11 cellular contexts compared by ENCODE assay signal in genomic region chr17:36121099-36121498, GRCh38. TPM values are rescaled to one million over a fixed set of nuclear protein-coding genes. Genes with fewer than 3 reads are reported as not detected.
A peak's percentile ranks its signal among the peaks of the same experiment; 100 is the strongest.
DNase-seq lines count a peak whose midpoint lies in the region; ATAC-seq and TF ChIP-seq lines count a peak whose summit lies in the region.
"Not testable (repeated sequence)": the region's sequence is repeated elsewhere in the genome, so short reads cannot be mapped to it uniquely, and the experiment has no call there.
"Had no signal": no experiment of that assay in that cellular context is flagged by ENCODE, and none has a peak within 500 bp of the region (broad histone marks: within the 10 kb centered on the region; RNA-seq: fewer than 3 reads in every experiment).

No MANE protein-coding gene starts in this region.

- not testable (repeated sequence) for ATAC-seq in activated naive CD8-positive, alpha-beta T cell treated with anti-CD3 and anti-CD28 coated beads, Interleukin-2, amount 50 U/mL, for 24 hours; stimulated activated naive B cell treated with anti-CD40 and anti-IgM and Interleukin-4, amounts not matched to agents 10 μg/mL and 1 μg/mL and 100 μg/mL, for 72 hours (replicated peaks)

- not testable (repeated sequence) for H3K27me3 ChIP-seq in neural progenitor cell

- H3K9me3 Mint-ChIP-seq in activated T-cell treated with anti-CD3 and anti-CD28 coated beads, Interleukin-2, amount 50 U/mL, for 24 hours; activated naive CD8-positive, alpha-beta T cell treated with anti-CD3 and anti-CD28 coated beads, Interleukin-2, amount 50 U/mL, for 24 hours; neural progenitor cell; stimulated activated naive B cell treated with anti-CD40 and anti-IgM and Interleukin-4, amounts not matched to agents 10 μg/mL and 1 μg/mL and 100 μg/mL, for 72 hours: not testable (repeated sequence)

- CTCF ChIA-PET in HEK293 (lab: Yijun Ruan, JAX): interaction anchor here (0.8 to 5.2 kb wide), 7 partner anchors 28 to 152 kb away, joined by 3 to 37 read pairs (median 4); no protein-coding TSS in a partner anchor

- H3K27me3 Mint-ChIP-seq in activated T-cell treated with anti-CD3 and anti-CD28 coated beads, Interleukin-2, amount 50 U/mL, for 24 hours: peaks cover 16% of the 10 kb centered on the region
- peaks cover 15% of the 10 kb centered on the region for H3K27me3 Mint-ChIP-seq in activated naive CD8-positive, alpha-beta T cell treated with anti-CD3 and anti-CD28 coated beads, Interleukin-2, amount 50 U/mL, for 24 hours
- not testable (repeated sequence) for H3K27me3 Mint-ChIP-seq in neural progenitor cell (ENCODE audit: insufficient read depth, low read depth); stimulated activated naive B cell treated with anti-CD40 and anti-IgM and Interleukin-4, amounts not matched to agents 10 μg/mL and 1 μg/mL and 100 μg/mL, for 72 hours

- H3K4me1 ChIP-seq in HEK293 (ENCODE audit: control insufficient read depth, insufficient read depth, low read length): not testable (repeated sequence)
- H3K4me1 ChIP-seq in neural progenitor cell: peaks cover 14% of the 10 kb centered on the region

- H2AFZ ChIP-seq in neural progenitor cell (replicated peaks): not testable (repeated sequence)

- H3K27ac Mint-ChIP-seq in activated T-cell treated with anti-CD3 and anti-CD28 coated beads, Interleukin-2, amount 50 U/mL, for 24 hours: peak overlapping the region; percentile 52
- peak overlapping the region; percentile 5 for H3K27ac Mint-ChIP-seq in activated naive CD8-positive, alpha-beta T cell treated with anti-CD3 and anti-CD28 coated beads, Interleukin-2, amount 50 U/mL, for 24 hours
- H3K27ac Mint-ChIP-seq in neural progenitor cell: not testable (repeated sequence)
- H3K27ac Mint-ChIP-seq in stimulated activated naive B cell treated with anti-CD40 and anti-IgM and Interleukin-4, amounts not matched to agents 10 μg/mL and 1 μg/mL and 100 μg/mL, for 72 hours: peak overlapping the region; percentile 22

- H3K36me3 Mint-ChIP-seq in activated T-cell treated with anti-CD3 and anti-CD28 coated beads, Interleukin-2, amount 50 U/mL, for 24 hours (ENCODE audit: low read depth); activated naive CD8-positive, alpha-beta T cell treated with anti-CD3 and anti-CD28 coated beads, Interleukin-2, amount 50 U/mL, for 24 hours (ENCODE audit: low read depth); neural progenitor cell: not testable (repeated sequence)
- peaks cover 7 to 10% of the 10 kb centered on the region in 2 donors for H3K36me3 Mint-ChIP-seq in stimulated activated naive B cell treated with anti-CD40 and anti-IgM and Interleukin-4, amounts not matched to agents 10 μg/mL and 1 μg/mL and 100 μg/mL, for 72 hours

- H4K20me1 ChIP-seq in neural progenitor cell (ENCODE audit: low read depth): not testable (repeated sequence)

- H3K4me2 ChIP-seq in neural progenitor cell: not testable (repeated sequence)

- not testable (repeated sequence) for H3K27ac ChIP-seq in HEK293 (ENCODE audit: extremely low read depth, low read depth, low read length); neural progenitor cell

- not testable (repeated sequence) for TF ChIP-seq CTCF in HEK293 (tag by site-specific recombination; IDR thresholded peaks at IDR 0.05); neural progenitor cell (IDR thresholded peaks at IDR 0.05)

- H3K36me3 ChIP-seq in HEK293 (ENCODE audit: control insufficient read depth in 2 of 2, insufficient read depth in 1 of 2, low read length in 2 of 2); neural progenitor cell: not testable (repeated sequence)

- not testable (repeated sequence) for DNase-seq in activated T-cell treated with anti-CD3 and anti-CD28 coated beads, Interleukin-2, amount 50 U/mL, for 24 hours; activated naive CD8-positive, alpha-beta T cell treated with anti-CD3 and anti-CD28 coated beads, Interleukin-2, amount 50 U/mL, for 24 hours; neural progenitor cell (ENCODE audit: low spot score); stimulated activated naive B cell treated with anti-CD40 and anti-IgM and Interleukin-4, amounts not matched to agents 10 μg/mL and 1 μg/mL and 100 μg/mL, for 72 hours

- not testable (repeated sequence) for H3K4me3 Mint-ChIP-seq in activated T-cell treated with anti-CD3 and anti-CD28 coated beads, Interleukin-2, amount 50 U/mL, for 24 hours; activated naive CD8-positive, alpha-beta T cell treated with anti-CD3 and anti-CD28 coated beads, Interleukin-2, amount 50 U/mL, for 24 hours; stimulated activated naive B cell treated with anti-CD40 and anti-IgM and Interleukin-4, amounts not matched to agents 10 μg/mL and 1 μg/mL and 100 μg/mL, for 72 hours
- H3K4me3 Mint-ChIP-seq in neural progenitor cell: peak overlapping the region; percentile 44

- H3F3A ChIP-seq in neural progenitor cell (ENCODE audit: low read depth): not testable (repeated sequence)

- not testable (repeated sequence) for H3K4me3 ChIP-seq in HEK293 (ENCODE audit: low read depth, low read length); neural progenitor cell

- POLR2A ChIA-PET in HEK293 (lab: Yijun Ruan, JAX): not testable (repeated sequence)

- H3K4me1 Mint-ChIP-seq in activated T-cell treated with anti-CD3 and anti-CD28 coated beads, Interleukin-2, amount 50 U/mL, for 24 hours (ENCODE audit: low read depth): peaks cover 47% of the 10 kb centered on the region
- H3K4me1 Mint-ChIP-seq in activated naive CD8-positive, alpha-beta T cell treated with anti-CD3 and anti-CD28 coated beads, Interleukin-2, amount 50 U/mL, for 24 hours: peaks cover 44% of the 10 kb centered on the region
- not testable (repeated sequence) for H3K4me1 Mint-ChIP-seq in neural progenitor cell
- peaks cover 30 to 38% of the 10 kb centered on the region in 2 donors for H3K4me1 Mint-ChIP-seq in stimulated activated naive B cell treated with anti-CD40 and anti-IgM and Interleukin-4, amounts not matched to agents 10 μg/mL and 1 μg/mL and 100 μg/mL, for 72 hours

- not testable (repeated sequence) for H3K9me3 ChIP-seq in HEK293 (ENCODE audit: control insufficient read depth, insufficient read depth, low read depth, low read length); neural progenitor cell (ENCODE audit: low read depth)

- H3K9ac ChIP-seq in neural progenitor cell: not testable (repeated sequence)

- not testable (repeated sequence) for H3K79me2 ChIP-seq in neural progenitor cell (ENCODE audit: low read depth)

TF ChIP-seq in HEK293, 187 proteins besides CTCF, POLR2A, EP300 and RAD21:
- TF ChIP-seq ZNF146 (tag by site-specific recombination; IDR thresholded peaks at IDR 0.05): peak; percentile 99
- peak; percentile 69; the same call in 1 of the 2 replicates for TF ChIP-seq ZNF580 (tag by site-specific recombination; IDR thresholded peaks at IDR 0.05)
- 0 out of 2 replicates have a peak, but pooled peaks have one; percentile 23 for TF ChIP-seq ZNF571 (tag by site-specific recombination; IDR thresholded peaks at IDR 0.05)
- TF ChIP-seq, protein P1, sequence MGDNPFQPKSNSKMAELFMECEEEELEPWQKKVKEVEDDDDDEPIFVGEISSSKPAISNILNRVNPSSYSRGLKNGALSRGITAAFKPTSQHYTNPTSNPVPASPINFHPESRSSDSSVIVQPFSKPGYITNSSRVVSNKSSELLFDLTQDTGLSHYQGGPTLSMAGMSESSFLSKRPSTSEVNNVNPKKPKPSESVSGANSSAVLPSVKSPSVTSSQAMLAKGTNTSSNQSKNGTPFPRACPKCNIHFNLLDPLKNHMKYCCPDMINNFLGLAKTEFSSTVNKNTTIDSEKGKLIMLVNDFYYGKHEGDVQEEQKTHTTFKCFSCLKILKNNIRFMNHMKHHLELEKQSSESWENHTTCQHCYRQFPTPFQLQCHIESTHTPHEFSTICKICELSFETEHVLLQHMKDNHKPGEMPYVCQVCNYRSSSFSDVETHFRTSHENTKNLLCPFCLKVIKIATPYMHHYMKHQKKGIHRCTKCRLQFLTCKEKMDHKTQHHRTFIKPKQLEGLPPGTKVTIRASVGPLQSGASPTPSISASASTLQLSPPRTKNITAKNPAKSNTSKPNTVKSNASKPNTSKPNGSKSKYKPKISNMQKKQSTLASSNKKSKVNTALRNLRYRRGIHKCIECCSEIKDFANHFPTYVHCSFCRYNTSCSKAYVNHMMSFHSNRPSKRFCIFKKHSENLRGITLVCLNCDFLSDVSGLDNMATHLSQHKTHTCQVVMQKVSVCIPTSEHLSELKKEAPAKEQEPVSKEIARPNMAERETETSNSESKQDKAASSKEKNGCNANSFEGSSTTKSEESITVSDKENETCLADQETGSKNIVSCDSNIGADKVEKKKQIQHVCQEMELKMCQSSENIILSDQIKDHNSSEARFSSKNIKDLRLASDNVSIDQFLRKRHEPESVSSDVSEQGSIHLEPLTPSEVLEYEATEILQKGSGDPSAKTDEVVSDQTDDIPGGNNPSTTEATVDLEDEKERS (tag by site-specific recombination; IDR thresholded peaks at IDR 0.05): peak; percentile 66; the same call in 1 of the 2 replicates
TF ChIP-seq in HEK293: peak in this region for 4; not testable (repeated sequence) for 183.

RNA-seq across cellular contexts. Expression of gene CCL4, which starts 17.5 kb away (rescaled TPM):
- total RNA-seq in neural progenitor cell (ENCODE audit: low replicate concordance): not detected in 2 replicates
- total RNA-seq: A172, Caco-2, Calu3 had no signal

RNA-seq across cellular contexts. Expression of gene CCL3, which starts 31.2 kb away (rescaled TPM):
- total RNA-seq in neural progenitor cell (ENCODE audit: low replicate concordance): not detected in 2 replicates
- total RNA-seq: A172, Caco-2, Calu3 had no signal

RNA-seq across cellular contexts. Expression of gene TBC1D3B, which starts 55.3 kb away (rescaled TPM):
- total RNA-seq in neural progenitor cell (ENCODE audit: low replicate concordance): 3.3 TPM in 1 of 2 replicates, not detected in the other

RNA-seq across cellular contexts. Expression of gene CCL18, which starts 57.0 kb away (rescaled TPM):
- total RNA-seq in neural progenitor cell (ENCODE audit: low replicate concordance): not detected in 2 replicates
- total RNA-seq: A172; B cell; Caco-2; Calu3; CD4-positive, alpha-beta T cell; CD8-positive, alpha-beta T cell had no signal
